ENCODE assay signal across 8 cellular contexts in the genomic region with DNA sequence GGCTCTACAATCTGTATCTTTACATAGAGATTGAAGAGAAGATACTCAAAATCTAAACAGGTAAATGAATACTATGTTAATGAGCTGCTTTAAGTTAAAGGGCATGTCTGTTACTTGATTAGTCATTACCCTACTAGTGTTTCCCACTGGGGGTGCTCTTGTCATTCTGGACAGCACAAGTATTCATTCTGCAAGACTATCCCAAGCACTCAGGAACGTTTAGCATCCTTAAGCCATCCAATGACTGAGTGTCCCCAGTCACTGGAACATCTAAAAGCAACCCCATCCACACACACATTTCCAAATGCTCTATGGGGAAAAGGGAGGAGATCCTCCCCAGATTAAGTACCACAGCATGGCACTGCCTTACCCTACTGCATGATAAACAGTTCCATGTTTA. TPM values are rescaled to one million over a fixed set of nuclear protein-coding genes. Genes with fewer than 3 reads are reported as not detected.
DNase-seq lines count a peak whose midpoint lies in the region; ATAC-seq and TF ChIP-seq lines count a peak whose summit lies in the region.

No MANE protein-coding gene starts in this region.

- TF ChIP-seq POLR2A in stomach (IDR thresholded peaks at IDR 0.05) = no peak

- intact Hi-C loops in stomach (cut with DNase I; ENCODE audit: low total_unique reads) = no loop called here

- no peak overlapping the region for H3K27ac ChIP-seq in foreskin keratinocyte
- H3K27ac ChIP-seq in stomach = peak overlapping the region in 1 of 5 donors; percentile 10

- peaks cover 7 to 23% (median 9%) of the 10 kb centered on the region in 4 donors for H3K36me3 ChIP-seq in stomach

- H3K27me3 ChIP-seq in foreskin keratinocyte (no peaks in the 10 kb centered on the region), stomach (no peaks in the 10 kb centered on the region)

- no peak overlapping the region for H3K4me3 ChIP-seq in stomach

- TF ChIP-seq EP300 in stomach (IDR thresholded peaks at IDR 0.05) = no peak

- H3K9me3 ChIP-seq in stomach = no peaks in the 10 kb centered on the region

- H3K4me1 ChIP-seq in foreskin keratinocyte = peaks cover 38% of the 10 kb centered on the region
- peaks cover 41 to 98% (median 60%) of the 10 kb centered on the region in 4 donors for H3K4me1 ChIP-seq in stomach

- DNase-seq in AG20443 (ENCODE audit: low spot score) (peak; percentile 57), foreskin keratinocyte (no peak), stomach (peak; percentile 19), NCI-H2196 treated with DMSO at 0.1 percent for 48 hours (lab: John Stamatoyannopoulos, UW; ENCODE audit: unreplicated experiment) (no peak)
- no peak for DNase-seq in activated CD4-positive, alpha-beta T cell treated with anti-CD3 and anti-CD28 coated beads for 1 hour

- ATAC-seq in GM18508 (IDR thresholded peaks at IDR 0.05; ENCODE audit: insufficient read depth, unreplicated experiment) (peak; percentile 41), HG03066 (IDR thresholded peaks at IDR 0.05; ENCODE audit: low read depth, unreplicated experiment) (peak; percentile 48), SK-N-SH treated with all-trans-retinoic acid at 6 μM for 48 hours (peak; percentile 88), foreskin keratinocyte (peak; percentile 65)

- TF ChIP-seq CTCF in foreskin keratinocyte (conservative IDR thresholded peaks at IDR 0.05) (peak; percentile 63), stomach (IDR thresholded peaks at IDR 0.05) (peak in 1 of 7 experiments; percentile 25)

- 15 to 36% (median 31%) methylated on average over 1 of the region's 1 CpG for WGBS in stomach, 5 donors

TF ChIP-seq in SK-N-SH treated with all-trans-retinoic acid at 6 μM for 48 hours, 23 proteins besides CTCF, POLR2A, EP300 and RAD21:
- no peak for TF ChIP-seq TOX (CRISPR knock-in tag; IDR thresholded peaks at IDR 0.05; ENCODE audit: borderline replicate concordance)
- TF ChIP-seq ZNF8 (CRISPR knock-in tag; IDR thresholded peaks at IDR 0.05) = no peak
- TF ChIP-seq ZFP30 (CRISPR knock-in tag; IDR thresholded peaks at IDR 0.05) = no peak
- no peak for TF ChIP-seq ZNF565 (CRISPR knock-in tag; conservative IDR thresholded peaks at IDR 0.05; ENCODE audit: low read depth)
- no peak for TF ChIP-seq ESRRG (CRISPR knock-in tag; IDR thresholded peaks at IDR 0.05)
- TF ChIP-seq CSRNP3 (CRISPR knock-in tag; IDR thresholded peaks at IDR 0.05) = no peak
- no peak for TF ChIP-seq CSDC2 (CRISPR knock-in tag; IDR thresholded peaks at IDR 0.05)
- TF ChIP-seq TCF4 (CRISPR knock-in tag; IDR thresholded peaks at IDR 0.05; ENCODE audit: borderline replicate concordance) = no peak
- TF ChIP-seq ZNF70 (CRISPR knock-in tag; IDR thresholded peaks at IDR 0.05) = no peak
- no peak for TF ChIP-seq RARB (CRISPR knock-in tag; IDR thresholded peaks at IDR 0.05)
- TF ChIP-seq OSR1 (CRISPR knock-in tag; IDR thresholded peaks at IDR 0.05) = no peak
- TF ChIP-seq BACH2 (CRISPR knock-in tag; IDR thresholded peaks at IDR 0.05; ENCODE audit: borderline replicate concordance) = no peak
- no peak for TF ChIP-seq ZFP3 (CRISPR knock-in tag; IDR thresholded peaks at IDR 0.05)
- TF ChIP-seq SNAI2 (CRISPR knock-in tag; IDR thresholded peaks at IDR 0.05) = no peak
TF ChIP-seq in SK-N-SH treated with all-trans-retinoic acid at 6 μM for 48 hours: peak in this region for 0.

RNA-seq across cellular contexts. Expression of gene EZR, which starts 25.7 kb away (rescaled TPM):
- total RNA-seq in foreskin keratinocyte (169 and 218 TPM in 2 replicates), stomach (100 to 1,000 TPM in 3 of 5 donors, 10 to 100 TPM in 2; 69.5 to 317 (median 295) TPM)
- polyA plus RNA-seq in foreskin keratinocyte (100 and 126 TPM in 2 replicates), stomach (100 to 1,000 TPM; 121 to 231 (median 205) TPM)

Comparison
In these comparisons a context has a peak if more than half of its experiments do, and no peak if none do; other contexts are left out.
1. DNase-seq: peak in AG20443 (single experiment) and stomach (single experiment); none in foreskin keratinocyte (0 of 2), activated CD4-positive, alpha-beta T cell treated with anti-CD3 and anti-CD28 coated beads for 1 hour (single experiment) and NCI-H2196 treated with DMSO at 0.1 percent for 48 hours (single experiment).
2. Peak in every context shown above with its lines, with median percentiles within 50 percentile points of each other: ATAC-seq.